In genomic region chr4:113673450-113673849, GRCh38 we compare ENCODE assay signal across 1 cellular context.
TF ChIP-seq lines count a peak whose summit lies in the region.

No MANE protein-coding gene starts in this region.

TF ChIP-seq in SK-N-SH treated with all-trans-retinoic acid at 6 μM for 48 hours, 23 proteins besides CTCF, POLR2A, EP300 and RAD21:
- TF ChIP-seq, protein P1, sequence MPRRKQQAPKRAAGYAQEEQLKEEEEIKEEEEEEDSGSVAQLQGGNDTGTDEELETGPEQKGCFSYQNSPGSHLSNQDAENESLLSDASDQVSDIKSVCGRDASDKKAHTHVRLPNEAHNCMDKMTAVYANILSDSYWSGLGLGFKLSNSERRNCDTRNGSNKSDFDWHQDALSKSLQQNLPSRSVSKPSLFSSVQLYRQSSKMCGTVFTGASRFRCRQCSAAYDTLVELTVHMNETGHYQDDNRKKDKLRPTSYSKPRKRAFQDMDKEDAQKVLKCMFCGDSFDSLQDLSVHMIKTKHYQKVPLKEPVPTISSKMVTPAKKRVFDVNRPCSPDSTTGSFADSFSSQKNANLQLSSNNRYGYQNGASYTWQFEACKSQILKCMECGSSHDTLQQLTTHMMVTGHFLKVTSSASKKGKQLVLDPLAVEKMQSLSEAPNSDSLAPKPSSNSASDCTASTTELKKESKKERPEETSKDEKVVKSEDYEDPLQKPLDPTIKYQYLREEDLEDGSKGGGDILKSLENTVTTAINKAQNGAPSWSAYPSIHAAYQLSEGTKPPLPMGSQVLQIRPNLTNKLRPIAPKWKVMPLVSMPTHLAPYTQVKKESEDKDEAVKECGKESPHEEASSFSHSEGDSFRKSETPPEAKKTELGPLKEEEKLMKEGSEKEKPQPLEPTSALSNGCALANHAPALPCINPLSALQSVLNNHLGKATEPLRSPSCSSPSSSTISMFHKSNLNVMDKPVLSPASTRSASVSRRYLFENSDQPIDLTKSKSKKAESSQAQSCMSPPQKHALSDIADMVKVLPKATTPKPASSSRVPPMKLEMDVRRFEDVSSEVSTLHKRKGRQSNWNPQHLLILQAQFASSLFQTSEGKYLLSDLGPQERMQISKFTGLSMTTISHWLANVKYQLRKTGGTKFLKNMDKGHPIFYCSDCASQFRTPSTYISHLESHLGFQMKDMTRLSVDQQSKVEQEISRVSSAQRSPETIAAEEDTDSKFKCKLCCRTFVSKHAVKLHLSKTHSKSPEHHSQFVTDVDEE (CRISPR knock-in tag; IDR thresholded peaks at IDR 0.05): no peak
- TF ChIP-seq, protein P2, sequence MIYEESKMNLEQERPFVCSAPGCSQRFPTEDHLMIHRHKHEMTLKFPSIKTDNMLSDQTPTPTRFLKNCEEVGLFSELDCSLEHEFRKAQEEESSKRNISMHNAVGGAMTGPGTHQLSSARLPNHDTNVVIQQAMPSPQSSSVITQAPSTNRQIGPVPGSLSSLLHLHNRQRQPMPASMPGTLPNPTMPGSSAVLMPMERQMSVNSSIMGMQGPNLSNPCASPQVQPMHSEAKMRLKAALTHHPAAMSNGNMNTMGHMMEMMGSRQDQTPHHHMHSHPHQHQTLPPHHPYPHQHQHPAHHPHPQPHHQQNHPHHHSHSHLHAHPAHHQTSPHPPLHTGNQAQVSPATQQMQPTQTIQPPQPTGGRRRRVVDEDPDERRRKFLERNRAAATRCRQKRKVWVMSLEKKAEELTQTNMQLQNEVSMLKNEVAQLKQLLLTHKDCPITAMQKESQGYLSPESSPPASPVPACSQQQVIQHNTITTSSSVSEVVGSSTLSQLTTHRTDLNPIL (CRISPR knock-in tag; IDR thresholded peaks at IDR 0.05; ENCODE audit: low read depth): no peak
- TF ChIP-seq RARB (CRISPR knock-in tag; IDR thresholded peaks at IDR 0.05) (no peak), SNAI2 (CRISPR knock-in tag; IDR thresholded peaks at IDR 0.05) (no peak)
